Comparison of ENCODE assay signal across 8 cellular contexts in genomic region chr7:117715784-117716445, GRCh38.
DNase-seq lines count a peak whose midpoint lies in the region; ATAC-seq and TF ChIP-seq lines count a peak whose summit lies in the region.

No MANE protein-coding gene starts in this region.

- no peaks in the 10 kb centered on the region for H3K79me2 ChIP-seq in DOHH2 (ENCODE audit: control insufficient read depth, low read length)

- in situ Hi-C loops in T47D (cut with HindIII; ENCODE audit: low pct_unique_long_range_greater_than_20kb, low sequenced_read_pairs) = no loop called here

- intact Hi-C loops in posterior vena cava (cut with DNase I) = no loop called here
- intact Hi-C loops in ovary (cut with DNase I) = no loop called here

- H3K4me3 ChIP-seq in DOHH2 (ENCODE audit: low read length) = no peak overlapping the region
- H3K4me3 ChIP-seq in ovary = no peak overlapping the region

- H3K36me3 ChIP-seq in DOHH2 (ENCODE audit: control insufficient read depth, low read length) (no peaks in the 10 kb centered on the region), ovary (no peaks in the 10 kb centered on the region)

- no peaks in the 10 kb centered on the region for H3K27me3 ChIP-seq in DOHH2 (ENCODE audit: control insufficient read depth, low read length)
- no peaks in the 10 kb centered on the region for H3K27me3 ChIP-seq in ovary

- no peaks in the 10 kb centered on the region for H3F3A ChIP-seq in DOHH2 (ENCODE audit: control insufficient read depth, insufficient read depth)

- no peaks in the 10 kb centered on the region for H4K20me1 ChIP-seq in DOHH2 (ENCODE audit: control insufficient read depth, insufficient read depth, low read depth, low read length)

- WGBS in ovary, 3 donors = 65 to 81% (median 75%) methylated on average over 3 of the region's 3 CpGs

- no peaks in the 10 kb centered on the region for H3K9me2 ChIP-seq in DOHH2 (replicated peaks; ENCODE audit: control insufficient read depth, low read length)

- peak; percentile 20 for DNase-seq in NCI-H524 treated with DMSO at 0.1 percent for 48 hours (lab: John Stamatoyannopoulos, UW)
- peak; percentile 36 to 69 for DNase-seq in T47D (ENCODE audit: low read depth in 1 of 2, low spot score in 1 of 2)
- no peak for DNase-seq in left lobe of liver (ENCODE audit: low spot score)
- no peak for DNase-seq in posterior vena cava (ENCODE audit: low spot score)
- DNase-seq in ovary = no peak

- H3K4me1 ChIP-seq in DOHH2 (ENCODE audit: control insufficient read depth, low read length) = no peaks in the 10 kb centered on the region
- H3K4me1 ChIP-seq in ovary (ENCODE audit: insufficient read depth) = no peaks in the 10 kb centered on the region

- H3K4me2 ChIP-seq in DOHH2 (ENCODE audit: low read length) = no peak overlapping the region

- no peak for TF ChIP-seq POLR2A in ovary (IDR thresholded peaks at IDR 0.05)

- H3K9me3 ChIP-seq in DOHH2 (ENCODE audit: control insufficient read depth, insufficient read depth, low read length) (no peaks in the 10 kb centered on the region), ovary (no peaks in the 10 kb centered on the region)

- H3K27ac ChIP-seq in DOHH2 (ENCODE audit: low read depth, low read length) (no peak overlapping the region), ovary (no peak overlapping the region)

- TF ChIP-seq EP300 in ovary (IDR thresholded peaks at IDR 0.05) = no peak

- ATAC-seq in GM19372 (IDR thresholded peaks at IDR 0.05; ENCODE audit: low read depth, unreplicated experiment) (peak; percentile 79), HG03432 (IDR thresholded peaks at IDR 0.05; ENCODE audit: unreplicated experiment) (peak; percentile 91), left lobe of liver (peak; percentile 92)

- TF ChIP-seq CTCF in DOHH2 (IDR thresholded peaks at IDR 0.05; ENCODE audit: low read depth, low read length, poor library complexity, severe bottlenecking) (peak; percentile 73), ovary (IDR thresholded peaks at IDR 0.05) (no peak)

Comparison
In these comparisons a context has a peak if more than half of its experiments do, and no peak if none do; other contexts are left out.
1. DNase-seq: peak in NCI-H524 treated with DMSO at 0.1 percent for 48 hours (single experiment) and T47D (2 of 2); none in left lobe of liver (single experiment), posterior vena cava (single experiment) and ovary (0 of 5).
2. Peak in every context shown above with its lines, with median percentiles within 50 percentile points of each other: ATAC-seq.